ENCODE assay signal across 9 cellular contexts in the genomic region with DNA sequence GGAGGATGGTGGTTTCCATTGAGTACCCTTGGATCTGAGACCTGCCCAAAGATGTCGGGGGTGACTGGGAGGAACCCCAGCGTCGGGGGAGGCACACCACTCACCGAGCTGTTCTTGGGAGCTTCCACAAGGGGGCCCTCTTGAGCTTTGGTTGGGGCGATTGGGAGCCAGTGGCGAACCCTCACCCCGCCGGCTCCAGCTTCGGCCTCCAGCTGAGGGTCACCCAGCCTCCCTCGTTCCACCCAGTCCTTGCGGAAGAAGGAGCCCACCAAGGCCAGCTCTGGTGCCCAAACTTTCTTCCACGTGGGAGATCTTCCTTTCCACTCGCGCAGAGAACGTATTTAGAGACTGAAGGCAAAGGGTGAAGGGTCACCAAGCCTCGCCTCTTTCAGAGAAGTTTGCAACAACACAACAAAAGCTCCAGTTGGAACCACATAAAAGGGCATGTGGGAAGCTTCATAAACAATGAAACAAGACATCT. TPM values are rescaled to one million over a fixed set of nuclear protein-coding genes. Genes with fewer than 3 reads are reported as not detected.
DNase-seq lines count a peak whose midpoint lies in the region; ATAC-seq and TF ChIP-seq lines count a peak whose summit lies in the region.
"Had no signal": no experiment of that assay in that cellular context is flagged by ENCODE, and none has a peak within 500 bp of the region (broad histone marks: within the 10 kb centered on the region; RNA-seq: fewer than 3 reads in every experiment).

No MANE protein-coding gene starts in this region.

- no peaks in the 10 kb centered on the region for H3K36me3 ChIP-seq in rectal smooth muscle tissue (ENCODE audit: control insufficient read depth, insufficient read depth, low read length)
- H3K36me3 ChIP-seq: neutrophil had no signal

- TF ChIP-seq CTCF in CD4-positive, alpha-beta T cell (IDR thresholded peaks at IDR 0.05), result no peak

- intact Hi-C loops in CD4-positive, alpha-beta T cell (cut with DNase I, micrococcal nuclease), result loop anchor here in 1 of 2 experiments (1.0 to 10.0 kb wide), 2 partner anchors 358 to 1013 kb away; no protein-coding TSS in a partner anchor

- no peak overlapping the region for H3K27ac ChIP-seq in CD4-positive, alpha-beta T cell (ENCODE audit: low read depth, low read length)
- peak overlapping the region; percentile 88 for H3K27ac ChIP-seq in rectal smooth muscle tissue (ENCODE audit: low read depth, low read length)
- H3K27ac ChIP-seq: neutrophil had no signal

- peaks cover 13% of the 10 kb centered on the region for H3K9me3 ChIP-seq in CD4-positive, alpha-beta T cell (ENCODE audit: control insufficient read depth, low read length)
- H3K9me3 ChIP-seq: neutrophil had no signal

- DNase-seq in CD4-positive, alpha-beta T cell, result peak in 9 of 10 experiments; percentile 4 to 63 (median 53)
- DNase-seq in LHCN-M2 (ENCODE audit: low read depth), result peak; percentile 9
- DNase-seq in activated CD8-positive, alpha-beta memory T cell treated with anti-CD3 and anti-CD28 coated beads for 48 hours (ENCODE audit: low read depth in 2 of 3, low spot score in 2 of 3), result peak; percentile 10 to 62 (median 40)
- DNase-seq in fibroblast of the conjunctiva (ENCODE audit: low read depth), result peak; percentile 38
- DNase-seq in NCI-H187 (lab: John Stamatoyannopoulos, UW), result no peak

- H3K27ac Mint-ChIP-seq in CD4-positive, alpha-beta T cell, result no peak overlapping the region

- POLR2A ChIA-PET in CD4-positive, alpha-beta T cell (lab: Charles Lee), result no interaction called here

- H3K4me3 Mint-ChIP-seq in CD4-positive, alpha-beta T cell, result no peak overlapping the region

- CTCF ChIA-PET in CD4-positive, alpha-beta T cell (lab: Charles Lee), result interaction anchor here (0.8 to 1.5 kb wide), 6 partner anchors 150 to 1014 kb away, joined by 3 to 11 read pairs (median 4); a partner anchor contains a TSS

- H3K4me1 Mint-ChIP-seq in CD4-positive, alpha-beta T cell (ENCODE audit: low read depth), result no peaks in the 10 kb centered on the region

- H3K36me3 Mint-ChIP-seq in CD4-positive, alpha-beta T cell (ENCODE audit: low read depth), result peaks cover 7% of the 10 kb centered on the region

- no peaks in the 10 kb centered on the region for H3K27me3 ChIP-seq in CD4-positive, alpha-beta T cell (ENCODE audit: control insufficient read depth, insufficient read depth, low read length)
- no peaks in the 10 kb centered on the region for H3K27me3 ChIP-seq in rectal smooth muscle tissue (ENCODE audit: control insufficient read depth, insufficient read depth, low read length)

- H3K9me3 Mint-ChIP-seq in CD4-positive, alpha-beta T cell, result peaks cover 12% of the 10 kb centered on the region

- H3K27me3 Mint-ChIP-seq in CD4-positive, alpha-beta T cell, result peaks cover 37% of the 10 kb centered on the region

- ATAC-seq in CD4-positive, alpha-beta T cell (ENCODE audit: poor library complexity), result no peak
- ATAC-seq in GM19395 (IDR thresholded peaks at IDR 0.05; ENCODE audit: unreplicated experiment), result no peak
- no peak for ATAC-seq in GM19328 (IDR thresholded peaks at IDR 0.05; ENCODE audit: unreplicated experiment)

- H3K4me1 ChIP-seq in rectal smooth muscle tissue (ENCODE audit: control insufficient read depth, insufficient read depth, low read length), result peaks cover 21% of the 10 kb centered on the region

- peak overlapping the region; percentile 21 for H3K4me3 ChIP-seq in rectal smooth muscle tissue (ENCODE audit: low read length)

- H3K9ac ChIP-seq in rectal smooth muscle tissue (ENCODE audit: low read length), result no peak overlapping the region

RNA-seq across cellular contexts. Expression of a gene that starts 33.6 kb away (rescaled TPM):
- not detected for total RNA-seq in CD4-positive, alpha-beta T cell
- 0.34 and 0.96 TPM in 2 replicates for total RNA-seq in LHCN-M2 (2014; rRNA removed)
- polyA plus RNA-seq in LHCN-M2 (2012), result 0.91 TPM

Comparison
In these comparisons a context has a peak if more than half of its experiments do, and no peak if none do; other contexts are left out.
1. DNase-seq: peak in CD4-positive, alpha-beta T cell (9 of 10), LHCN-M2 (single experiment), activated CD8-positive, alpha-beta memory T cell treated with anti-CD3 and anti-CD28 coated beads for 48 hours (3 of 3) and fibroblast of the conjunctiva (single experiment); none in NCI-H187 (0 of 2).